In the genomic region with DNA sequence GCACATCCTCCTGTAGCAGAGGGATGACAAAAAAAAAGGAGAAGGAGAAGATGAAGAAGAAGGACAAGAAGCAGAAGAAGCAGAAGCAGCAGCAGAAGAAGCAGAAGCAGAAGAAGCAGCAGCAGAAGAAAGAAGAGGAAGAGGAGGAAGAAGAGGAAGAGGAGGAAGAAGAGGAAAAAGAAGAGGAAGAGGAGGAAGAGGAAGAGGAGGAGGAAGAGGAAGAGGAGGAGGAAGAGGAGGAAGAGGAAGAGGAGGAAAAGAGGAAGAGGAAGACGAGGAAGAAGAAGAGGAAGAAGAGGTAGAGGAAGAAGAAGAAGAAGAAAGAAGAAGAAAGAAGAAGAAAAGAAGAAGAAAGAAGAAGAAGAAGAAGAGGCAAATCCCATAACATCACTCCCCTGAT, we compare ENCODE assay signal across 21 cellular contexts.
"Had no signal": no experiment of that assay in that cellular context is flagged by ENCODE, and none has a peak within 500 bp of the region (broad histone marks: within the 10 kb centered on the region; RNA-seq: fewer than 3 reads in every experiment).

No MANE protein-coding gene starts in this region.

- H3K9me3 ChIP-seq: mucosa of descending colon, prostate gland, right atrium auricular region, sigmoid colon, thoracic aorta, tibial nerve had no signal

- H3K4me3 ChIP-seq: dorsolateral prefrontal cortex, lung, mucosa of descending colon, prostate gland, right atrium auricular region, sigmoid colon, thoracic aorta, tibial nerve had no signal

- FAIRE-seq: colon, frontal cortex, keratinocyte had no signal

- H3K4me1 ChIP-seq: prostate gland, right atrium auricular region, sigmoid colon had no signal

- DNase-seq: dorsolateral prefrontal cortex; effector CD4-positive, alpha-beta T cell; head of caudate nucleus; left ventricle myocardium superior; mucosa of descending colon; naive B cell; sigmoid colon; stimulated activated CD4-positive, alpha-beta T cell treated with anti-CD3 and anti-CD28 coated beads, Interleukin-2, amount 100 ng/mL, for 24 hours; stimulated activated CD4-positive, alpha-beta T cell treated with anti-CD3 and anti-CD28 coated beads, Interleukin-4, amount 100 ng/mL, for 4 hours; stimulated activated naive CD8-positive, alpha-beta T cell treated with anti-CD3 and anti-CD28 coated beads, Interleukin-15, Interleukin-2, amounts not matched to agents 100 U/mL and 50 U/mL, for 24 hours; substantia nigra had no signal

- H3K27ac ChIP-seq: dorsolateral prefrontal cortex, prostate gland, right atrium auricular region, sigmoid colon, thoracic aorta, tibial nerve had no signal

- H3K27me3 ChIP-seq: dorsolateral prefrontal cortex, right atrium auricular region, sigmoid colon, tibial nerve had no signal

- H3K36me3 ChIP-seq: prostate gland, right atrium auricular region, sigmoid colon, thoracic aorta, tibial nerve had no signal

- ATAC-seq: left ventricle myocardium superior; mucosa of descending colon; natural killer cell treated with Interleukin-12 subunit alpha and Interleukin-12 subunit beta and Interleukin-15 and Interleukin-18, amount 100 ng/mL, for 72 hours; stimulated activated memory B cell treated with anti-CD40 and anti-IgM and Interleukin-4, amounts not matched to agents 10 μg/mL and 1 μg/mL and 100 μg/mL, for 72 hours; stimulated activated naive CD8-positive, alpha-beta T cell treated with anti-CD3 and anti-CD28 coated beads, Interleukin-15, Interleukin-2, amounts not matched to agents 100 U/mL and 50 U/mL, for 24 hours had no signal
